15 cellular contexts compared by ENCODE assay signal in genomic region chr17:47708864-47709541, GRCh38. TPM values are rescaled to one million over a fixed set of nuclear protein-coding genes. Genes with fewer than 3 reads are reported as not detected.
DNase-seq lines count a peak whose midpoint lies in the region; ATAC-seq and TF ChIP-seq lines count a peak whose summit lies in the region.
"Had no signal": no experiment of that assay in that cellular context is flagged by ENCODE, and none has a peak within 500 bp of the region (broad histone marks: within the 10 kb centered on the region; RNA-seq: fewer than 3 reads in every experiment).

No MANE protein-coding gene starts in this region.

- POLR2A ChIA-PET in WTC11 (lab: Charles Lee): interaction anchor here (1.2 kb wide), 1 partner anchor 10 kb away, joined by 3 read pairs; no protein-coding TSS in a partner anchor
- POLR2A ChIA-PET in activated CD4-positive, alpha-beta memory T cell treated with anti-CD3 and anti-CD28 coated beads, Interleukin-2, amount 10 ng/mL, durations not matched to agents 7 days and 5 days (lab: Charles Lee): interaction anchor here (1.1 to 22.2 kb wide), 4 partner anchors 7 to 24 kb away, joined by 3 to 463 read pairs (median 110); partner anchors contain the start of gene TBX21

- no peak for TF ChIP-seq CTCF in WTC11 (IDR thresholded peaks at IDR 0.05)
- TF ChIP-seq CTCF in fibroblast of villous mesenchyme (IDR thresholded peaks at IDR 0.05; ENCODE audit: insufficient read depth, low read depth, low read length): no peak
- no peak for TF ChIP-seq CTCF in right lobe of liver (IDR thresholded peaks at IDR 0.05)
- TF ChIP-seq CTCF in transverse colon (IDR thresholded peaks at IDR 0.05): no peak

- H3K27me3 Mint-ChIP-seq in WTC11 (ENCODE audit: low read depth): peaks cover 34% of the 10 kb centered on the region
- H3K27me3 Mint-ChIP-seq in activated CD4-positive, alpha-beta memory T cell treated with anti-CD3 and anti-CD28 coated beads, Interleukin-2, amount 10 ng/mL, durations not matched to agents 7 days and 5 days: peaks cover 11% of the 10 kb centered on the region
- H3K27me3 Mint-ChIP-seq: activated naive CD8-positive, alpha-beta T cell treated with anti-CD3 and anti-CD28 coated beads, Interleukin-2, amount 10 ng/mL, durations not matched to agents 7 days and 5 days had no signal

- in situ Hi-C loops in transverse colon (cut with MboI; ENCODE audit: low pct_ligation_motif_present in 1 of 4, low pct_unique_long_range_greater_than_20kb in 1 of 4, low sequenced_read_pairs in 3 of 4): no loop called here

- H3K36me3 ChIP-seq in right lobe of liver: no peaks in the 10 kb centered on the region
- no peaks in the 10 kb centered on the region for H3K36me3 ChIP-seq in transverse colon

- intact Hi-C loops in right lobe of liver (cut with DNase I) (loop anchor here in 1 of 2 donors (10.0 kb wide), 1 partner anchor 96 kb away; no protein-coding TSS in a partner anchor), transverse colon (cut with DNase I; ENCODE audit: low total_unique reads) (no loop called here)

- DNase-seq in WTC11 (ENCODE audit: low spot score): peak; percentile 49
- peak; percentile 25 for DNase-seq in fibroblast of villous mesenchyme (ENCODE audit: low read depth)
- peak in 2 of 3 donors; percentile 39 to 54 for DNase-seq in right lobe of liver
- DNase-seq in transverse colon: no peak
- DNase-seq in activated CD4-positive, alpha-beta memory T cell treated with anti-CD3 and anti-CD28 coated beads, Interleukin-2, amount 10 ng/mL, durations not matched to agents 7 days and 5 days: no peak
- DNase-seq in effector CD8-positive, alpha-beta T cell (lab: John Stamatoyannopoulos, UW): no peak
- DNase-seq: activated naive CD8-positive, alpha-beta T cell treated with anti-CD3 and anti-CD28 coated beads, Interleukin-2, amount 10 ng/mL, durations not matched to agents 7 days and 5 days; GM23248; NCI-H1417; NCI-H524 treated with DMSO at 0.1 percent for 48 hours; retina; SHP77 had no signal

- CTCF ChIA-PET in WTC11 (lab: Charles Lee): interaction anchor here (0.5 to 3.5 kb wide), 8 partner anchors 10 to 81 kb away, joined by 3 to 37 read pairs (median 8); partner anchors contain the start of gene TBX21
- CTCF ChIA-PET in activated CD4-positive, alpha-beta memory T cell treated with anti-CD3 and anti-CD28 coated beads, Interleukin-2, amount 10 ng/mL, durations not matched to agents 7 days and 5 days (lab: Charles Lee): interaction anchor here (0.8 to 1.4 kb wide), 3 partner anchors 10 to 24 kb away, joined by 5 to 7 read pairs (median 6); partner anchors contain the start of gene TBX21

- no peak overlapping the region for H3K4me3 ChIP-seq in fibroblast of villous mesenchyme (ENCODE audit: low read depth, low read length)
- H3K4me3 ChIP-seq in right lobe of liver: peak overlapping the region in 1 of 3 donors; percentile 46
- H3K4me3 ChIP-seq in transverse colon: peak overlapping the region in 3 of 4 donors; percentile 8 to 36 (median 35)
- H3K4me3 ChIP-seq: GM23248 had no signal

- H3K27ac Mint-ChIP-seq in WTC11: no peak overlapping the region
- H3K27ac Mint-ChIP-seq in activated CD4-positive, alpha-beta memory T cell treated with anti-CD3 and anti-CD28 coated beads, Interleukin-2, amount 10 ng/mL, durations not matched to agents 7 days and 5 days: no peak overlapping the region
- H3K27ac Mint-ChIP-seq: activated naive CD8-positive, alpha-beta T cell treated with anti-CD3 and anti-CD28 coated beads, Interleukin-2, amount 10 ng/mL, durations not matched to agents 7 days and 5 days; dendritic cell treated with granulocyte-macrophage colony-stimulating factor and Interleukin-4, amounts not matched to agents 40 ng/mL and 50 ng/mL, for 4 days had no signal

- H3K4me1 ChIP-seq in right lobe of liver (peaks cover 0 to 11% (median 0%) of the 10 kb centered on the region in 4 donors), transverse colon (peaks cover 0 to 30% (median 8%) of the 10 kb centered on the region in 4 donors)

- ATAC-seq in WTC11: peak; percentile 81
- ATAC-seq in right lobe of liver: peak; percentile 62 to 85 (median 70)
- ATAC-seq in GM19023 (IDR thresholded peaks at IDR 0.05; ENCODE audit: unreplicated experiment): no peak
- ATAC-seq in GM18858 (IDR thresholded peaks at IDR 0.05; ENCODE audit: unreplicated experiment): no peak

- H3K4me3 Mint-ChIP-seq in WTC11: peak overlapping the region; percentile 43
- H3K4me3 Mint-ChIP-seq in activated CD4-positive, alpha-beta memory T cell treated with anti-CD3 and anti-CD28 coated beads, Interleukin-2, amount 10 ng/mL, durations not matched to agents 7 days and 5 days: no peak overlapping the region
- H3K4me3 Mint-ChIP-seq: activated naive CD8-positive, alpha-beta T cell treated with anti-CD3 and anti-CD28 coated beads, Interleukin-2, amount 10 ng/mL, durations not matched to agents 7 days and 5 days; dendritic cell treated with granulocyte-macrophage colony-stimulating factor and Interleukin-4, amounts not matched to agents 40 ng/mL and 50 ng/mL, for 4 days had no signal

- TF ChIP-seq EP300 in transverse colon (IDR thresholded peaks at IDR 0.05; ENCODE audit: low read depth): no peak

- H3K9me3 Mint-ChIP-seq in WTC11: no peaks in the 10 kb centered on the region
- no peaks in the 10 kb centered on the region for H3K9me3 Mint-ChIP-seq in activated CD4-positive, alpha-beta memory T cell treated with anti-CD3 and anti-CD28 coated beads, Interleukin-2, amount 10 ng/mL, durations not matched to agents 7 days and 5 days
- H3K9me3 Mint-ChIP-seq: activated naive CD8-positive, alpha-beta T cell treated with anti-CD3 and anti-CD28 coated beads, Interleukin-2, amount 10 ng/mL, durations not matched to agents 7 days and 5 days; dendritic cell treated with granulocyte-macrophage colony-stimulating factor and Interleukin-4, amounts not matched to agents 40 ng/mL and 50 ng/mL, for 4 days had no signal

- H3K36me3 Mint-ChIP-seq in WTC11: no peaks in the 10 kb centered on the region
- no peaks in the 10 kb centered on the region for H3K36me3 Mint-ChIP-seq in activated CD4-positive, alpha-beta memory T cell treated with anti-CD3 and anti-CD28 coated beads, Interleukin-2, amount 10 ng/mL, durations not matched to agents 7 days and 5 days (ENCODE audit: low read depth)
- H3K36me3 Mint-ChIP-seq: activated naive CD8-positive, alpha-beta T cell treated with anti-CD3 and anti-CD28 coated beads, Interleukin-2, amount 10 ng/mL, durations not matched to agents 7 days and 5 days had no signal

- no peak overlapping the region for H3K27ac ChIP-seq in right lobe of liver
- peak overlapping the region in 1 of 4 donors; percentile 17 for H3K27ac ChIP-seq in transverse colon
- H3K27ac ChIP-seq: GM23248 had no signal

- H3K4me1 Mint-ChIP-seq in WTC11: peaks cover 9% of the 10 kb centered on the region
- H3K4me1 Mint-ChIP-seq in activated CD4-positive, alpha-beta memory T cell treated with anti-CD3 and anti-CD28 coated beads, Interleukin-2, amount 10 ng/mL, durations not matched to agents 7 days and 5 days: peaks cover 60% of the 10 kb centered on the region

- TF ChIP-seq POLR2A in right lobe of liver (IDR thresholded peaks at IDR 0.05): no peak
- TF ChIP-seq POLR2A in transverse colon (IDR thresholded peaks at IDR 0.05): no peak

- H3K9me3 ChIP-seq in right lobe of liver (no peaks in the 10 kb centered on the region), transverse colon (no peaks in the 10 kb centered on the region)

- H3K27me3 ChIP-seq in right lobe of liver (no peaks in the 10 kb centered on the region), transverse colon (peaks cover 11% of the 10 kb centered on the region)

- WGBS in right lobe of liver (ENCODE audit: insufficient coverage, low coverage, low lambda C conversion rate, missing lambda C conversion rate): 72% methylated on average over 11 of the region's 89 CpGs
- WGBS in transverse colon (ENCODE audit: low coverage in 1 of 2), 2 donors: 64% methylated on average over 86 of the region's 89 CpGs; no CpG with 5 or more reads in 1 of the 2 donors

TF ChIP-seq in WTC11, 78 proteins besides CTCF, POLR2A, EP300 and RAD21 (continues in another document):
- TF ChIP-seq NFE2L1 (CRISPR knock-in tag; IDR thresholded peaks at IDR 0.05) (no peak), JUN (CRISPR knock-in tag; IDR thresholded peaks at IDR 0.05) (no peak), USF2 (CRISPR knock-in tag; IDR thresholded peaks at IDR 0.05) (0 out of 2 replicates have a peak, but pooled peaks have one; percentile 13), NFYB (CRISPR knock-in tag; conservative IDR thresholded peaks at IDR 0.05; ENCODE audit: low read depth) (no peak), ETV6 (CRISPR knock-in tag; IDR thresholded peaks at IDR 0.05) (no peak)

RNA-seq across cellular contexts. Expression of gene TBKBP1, which starts 15.0 kb away (rescaled TPM):
- total RNA-seq in WTC11 (2021) (14.7 to 17.4 TPM (median 15.8 TPM) in 3 replicates), fibroblast of villous mesenchyme (10.0 and 11.2 TPM in 2 replicates), right lobe of liver (1 to 10 TPM; 1.2 to 3.2 (median 2.2) TPM), transverse colon (1 to 10 TPM; 1.8 to 6.4 (median 4.4) TPM)
- 1 to 10 TPM; 7.0 TPM for total RNA-seq in activated CD4-positive, alpha-beta memory T cell treated with anti-CD3 and anti-CD28 coated beads, Interleukin-2, amount 10 ng/mL, durations not matched to agents 7 days and 5 days

RNA-seq across cellular contexts. Expression of gene TBX21, which starts 24.0 kb away (rescaled TPM):
- total RNA-seq in WTC11 (2021): 0.15 to 0.18 TPM in 2 of 3 replicates, not detected in the other
- total RNA-seq in fibroblast of villous mesenchyme: not detected in 2 replicates
- total RNA-seq in right lobe of liver: under 1 TPM in 5 of 6 experiments, not detected in 1; 0.19 to 0.56 (median 0.24) TPM
- total RNA-seq in transverse colon: 10 to 100 TPM in 1 of 4 donors, 1 to 10 TPM in 1, under 1 TPM in 1, not detected in 1; 0.27 to 18.3 (median 4.9) TPM
- 10 to 100 TPM; 58.3 to 61.1 TPM for total RNA-seq in activated CD4-positive, alpha-beta memory T cell treated with anti-CD3 and anti-CD28 coated beads, Interleukin-2, amount 10 ng/mL, durations not matched to agents 7 days and 5 days
- total RNA-seq: GM23248 had no signal

RNA-seq across cellular contexts. Expression of gene KPNB1, which starts 59.3 kb away (rescaled TPM):
- total RNA-seq in WTC11 (2021) (437 to 506 TPM (median 452 TPM) in 3 replicates), fibroblast of villous mesenchyme (325 and 443 TPM in 2 replicates), right lobe of liver (100 to 1,000 TPM in 2 of 6 experiments, 10 to 100 TPM in 4; 80.8 to 104 (median 94.5) TPM), transverse colon (100 to 1,000 TPM in 3 of 4 donors, 10 to 100 TPM in 1; 39.2 to 176 (median 133) TPM)
- 100 to 1,000 TPM; 329 to 334 TPM for total RNA-seq in activated CD4-positive, alpha-beta memory T cell treated with anti-CD3 and anti-CD28 coated beads, Interleukin-2, amount 10 ng/mL, durations not matched to agents 7 days and 5 days

Comparison
In these comparisons a context has a peak if more than half of its experiments do, and no peak if none do; other contexts are left out.
1. ATAC-seq: peak in WTC11 (single experiment) and right lobe of liver (4 of 4); none in GM19023 (single experiment) and GM18858 (single experiment).
2. DNase-seq: peak in WTC11 (single experiment), fibroblast of villous mesenchyme (single experiment) and right lobe of liver (2 of 3); none in transverse colon (single experiment), activated CD4-positive, alpha-beta memory T cell treated with anti-CD3 and anti-CD28 coated beads, Interleukin-2, amount 10 ng/mL, durations not matched to agents 7 days and 5 days (single experiment) and effector CD8-positive, alpha-beta T cell (single experiment).